ENCODE assay signal across 8 cellular contexts in the genomic region with DNA sequence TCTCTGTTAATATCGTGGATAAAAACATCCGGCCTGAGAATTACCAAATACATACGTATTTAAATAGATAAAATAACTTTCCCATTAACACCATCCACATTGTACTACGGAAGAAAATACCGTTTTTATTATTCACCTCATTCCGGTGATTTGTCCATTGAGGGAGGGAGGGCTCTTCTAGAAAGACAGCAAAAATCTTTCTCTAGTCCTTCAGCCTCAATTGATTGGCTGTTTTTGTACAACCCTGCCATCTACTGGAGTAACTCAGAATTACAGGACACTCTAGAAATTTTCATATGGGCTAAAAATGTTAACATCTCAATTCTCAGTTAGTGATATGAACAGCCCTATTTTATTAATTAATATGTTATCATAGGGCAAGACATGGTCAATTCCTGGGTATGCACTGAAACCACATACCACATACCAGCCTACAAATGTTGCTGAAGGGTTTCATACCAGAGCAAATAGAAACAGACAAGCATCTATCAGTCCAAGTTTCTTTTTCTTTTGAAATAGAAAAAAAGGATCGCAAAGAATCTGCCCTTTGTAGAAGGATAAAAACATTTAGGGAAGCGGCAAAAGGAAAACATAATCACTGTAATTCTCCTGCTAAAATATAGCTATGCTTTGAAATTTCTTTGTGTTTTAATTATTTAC. TPM values are rescaled to one million over a fixed set of nuclear protein-coding genes. Genes with fewer than 3 reads are reported as not detected.
DNase-seq lines count a peak whose midpoint lies in the region; ATAC-seq, FAIRE-seq and TF ChIP-seq lines count a peak whose summit lies in the region.

No MANE protein-coding gene starts in this region.

- H3K9me3 ChIP-seq in CD4-positive, alpha-beta memory T cell (ENCODE audit: control insufficient read depth in 1 of 2, low read length in 2 of 2), result no peaks in the 10 kb centered on the region
- H3K9me3 ChIP-seq in PC-9 (ENCODE audit: insufficient read depth, low read depth) (no peaks in the 10 kb centered on the region), HepG2 (ENCODE audit: low read length) (no peaks in the 10 kb centered on the region), tibial nerve (no peaks in the 10 kb centered on the region)

- POLR2A ChIA-PET in CD4-positive, alpha-beta memory T cell (lab: Charles Lee; ENCODE audit: partially characterized antibody), result no interaction called here
- POLR2A ChIA-PET in PC-9 (lab: Charles Lee; ENCODE audit: unreplicated experiment) (no interaction called here), HepG2 (lab: Yijun Ruan, JAX) (no interaction called here)

- peak overlapping the region; percentile 49; the same call in 1 of the 2 replicates for H2AFZ ChIP-seq in PC-9
- no peak overlapping the region for H2AFZ ChIP-seq in HepG2 (ENCODE audit: low read length)

- H3K9ac ChIP-seq in HepG2 (ENCODE audit: insufficient read depth, low read depth, low read length), result no peak overlapping the region

- peak overlapping the region; percentile 66 for H3K4me2 ChIP-seq in PC-9
- no peak overlapping the region for H3K4me2 ChIP-seq in HepG2 (ENCODE audit: low read depth, low read length)

- no peaks in the 10 kb centered on the region for H3K27me3 ChIP-seq in CD4-positive, alpha-beta memory T cell (ENCODE audit: insufficient read depth, low read length)
- H3K27me3 ChIP-seq in PC-9 (ENCODE audit: insufficient read depth, low read depth) (peaks cover 22% of the 10 kb centered on the region), HepG2 (ENCODE audit: control insufficient read depth in 1 of 2, insufficient read depth in 2 of 2, low read length in 2 of 2) (peaks cover 0 to 6% of the 10 kb centered on the region in 2 experiments; a peak in 1 of 5 replicates), tibial nerve (no peaks in the 10 kb centered on the region)

- no peak for TF ChIP-seq RAD21 in HepG2 (CRISPR knock-in tag; IDR thresholded peaks at IDR 0.05)

- no peaks in the 10 kb centered on the region for H3K36me3 ChIP-seq in CD4-positive, alpha-beta memory T cell (ENCODE audit: insufficient read depth, low read length)
- no peaks in the 10 kb centered on the region for H3K36me3 ChIP-seq in PC-9 (ENCODE audit: low read depth)
- no peaks in the 10 kb centered on the region for H3K36me3 ChIP-seq in HepG2 (replicated peaks in 1 of 2; ENCODE audit: control insufficient read depth in 1 of 2, insufficient read depth in 2 of 2, low read length in 2 of 2)
- H3K36me3 ChIP-seq in tibial nerve, result no peaks in the 10 kb centered on the region

- peak overlapping the region in 1 of 7 donors; percentile 19 for H3K27ac Mint-ChIP-seq in CD4-positive, alpha-beta memory T cell
- H3K27ac Mint-ChIP-seq in chondrocyte (ENCODE audit: unreplicated experiment), result no peak overlapping the region

- no peaks in the 10 kb centered on the region for H3K9me2 ChIP-seq in PC-9 (ENCODE audit: insufficient read depth)

- in situ Hi-C loops in HepG2 (cut with HindIII; ENCODE audit: extremely low pct_ligation_motif_present, low pct_unique_long_range_greater_than_20kb), result no loop called here

- no peaks in the 10 kb centered on the region for H3F3A ChIP-seq in PC-9 (ENCODE audit: insufficient read depth, low read depth)

- intact Hi-C loops in CD4-positive, alpha-beta memory T cell (cut with micrococcal nuclease), result loop anchor here (1.0 to 10.0 kb wide), 4 partner anchors 83 to 745 kb away; no protein-coding TSS in a partner anchor
- intact Hi-C loops in PC-9 (cut with micrococcal nuclease; ENCODE audit: unreplicated experiment) (loop anchor here (1.0 to 5.0 kb wide), 6 partner anchors 55 to 744 kb away; no protein-coding TSS in a partner anchor), HepG2 (cut with micrococcal nuclease; ENCODE audit: unreplicated experiment) (no loop called here)

- no peaks in the 10 kb centered on the region for H3K36me3 Mint-ChIP-seq in CD4-positive, alpha-beta memory T cell
- no peaks in the 10 kb centered on the region for H3K36me3 Mint-ChIP-seq in chondrocyte (ENCODE audit: low read depth)

- H3K27me3 Mint-ChIP-seq in CD4-positive, alpha-beta memory T cell, result peaks cover 2 to 6% of the 10 kb centered on the region in 2 donors
- H3K27me3 Mint-ChIP-seq in chondrocyte (ENCODE audit: low read depth), result peaks cover 8% of the 10 kb centered on the region

- peaks cover 0 to 5% (median 2%) of the 10 kb centered on the region in 4 donors for H3K4me1 Mint-ChIP-seq in CD4-positive, alpha-beta memory T cell
- peaks cover 11% of the 10 kb centered on the region for H3K4me1 Mint-ChIP-seq in chondrocyte (ENCODE audit: low read depth)

- ATAC-seq in GM18519 (IDR thresholded peaks at IDR 0.05; ENCODE audit: low FRiP score, unreplicated experiment), result peak; percentile 65
- ATAC-seq in HepG2, result peak; percentile 48
- no peak for ATAC-seq in GM21367 (IDR thresholded peaks at IDR 0.05; ENCODE audit: unreplicated experiment)

- H3K79me2 ChIP-seq in PC-9 (ENCODE audit: low read depth) (no peaks in the 10 kb centered on the region), HepG2 (ENCODE audit: insufficient read depth, low read length) (no peaks in the 10 kb centered on the region)

- 22% methylated on average over 8 of the region's 8 CpGs for WGBS in HepG2 (ENCODE audit: low lambda C conversion rate)
- WGBS in tibial nerve, 2 donors, result 12 to 15% methylated on average over 8 of the region's 8 CpGs

- peak; percentile 100 for TF ChIP-seq CTCF in PC-9 (conservative IDR thresholded peaks at IDR 0.05)
- peak; percentile 93 for TF ChIP-seq CTCF in chondrocyte (IDR thresholded peaks at IDR 0.05)
- peak; percentile 66 for TF ChIP-seq CTCF in HepG2 (CRISPR knock-in tag; IDR thresholded peaks at IDR 0.05)
- peak; percentile 67 to 87 (median 71) for TF ChIP-seq CTCF in tibial nerve (IDR thresholded peaks at IDR 0.05)

- no peaks in the 10 kb centered on the region for H4K20me1 ChIP-seq in PC-9 (ENCODE audit: insufficient read depth)
- no peaks in the 10 kb centered on the region for H4K20me1 ChIP-seq in HepG2 (ENCODE audit: insufficient read depth, low read length)

- H3K27ac ChIP-seq in CD4-positive, alpha-beta memory T cell (ENCODE audit: low read depth, low read length), result no peak overlapping the region
- H3K27ac ChIP-seq in PC-9 (no peak overlapping the region), HepG2 (ENCODE audit: extremely low read length, insufficient read depth, low read length) (no peak overlapping the region), tibial nerve (no peak overlapping the region)

- BruUV-seq in PC-9 (replicated peaks; lab: Mats Ljungman, UMichigan) (no TSS peak), HepG2 (replicated peaks; lab: Mats Ljungman, UMichigan) (no TSS peak)

- TF ChIP-seq POLR2A in HepG2 (IDR thresholded peaks at IDR 0.05; ENCODE audit: insufficient read depth in 1 of 2, low read depth in 2 of 2, low read length in 2 of 2) (no peak), tibial nerve (IDR thresholded peaks at IDR 0.05) (no peak)

- no peak overlapping the region for H3K4me3 ChIP-seq in CD4-positive, alpha-beta memory T cell (ENCODE audit: low read length in 2 of 2)
- H3K4me3 ChIP-seq in Jurkat, Clone E6-1 (ENCODE audit: low read length), result no peak overlapping the region
- H3K4me3 ChIP-seq in PC-9 (peak overlapping the region; percentile 16; the same call in 1 of the 2 replicates), HepG2 (replicated peaks in 1 of 3; ENCODE audit: insufficient read depth in 1 of 3, low read depth in 2 of 3, low read length in 3 of 3) (no peak overlapping the region), tibial nerve (no peak overlapping the region)

- TF ChIP-seq EP300 in HepG2 (IDR thresholded peaks at IDR 0.05; ENCODE audit: low read depth in 2 of 2, low read length in 2 of 2) (no peak), HepG2 (CRISPR knock-in tag; IDR thresholded peaks at IDR 0.05; ENCODE audit: borderline replicate concordance) (no peak), tibial nerve (IDR thresholded peaks at IDR 0.05) (no peak)

- peak; percentile 27 to 56 (median 47) for DNase-seq in CD4-positive, alpha-beta memory T cell
- DNase-seq in Jurkat, Clone E6-1 (ENCODE audit: low read depth, low spot score), result peak; percentile 29
- DNase-seq in PC-9, result peak; percentile 34 to 68
- DNase-seq in chondrocyte (ENCODE audit: low spot score), result no peak
- peak; percentile 27 for DNase-seq in HepG2 (ENCODE audit: low spot score)
- DNase-seq in tibial nerve (ENCODE audit: low spot score in 2 of 2), result peak in 1 of 2 donors; percentile 62

- peak overlapping the region in 3 of 8 donors; percentile 33 to 63 (median 60) for H3K4me3 Mint-ChIP-seq in CD4-positive, alpha-beta memory T cell
- peak overlapping the region; percentile 52 for H3K4me3 Mint-ChIP-seq in chondrocyte (ENCODE audit: unreplicated experiment)

- H3K9me3 Mint-ChIP-seq in CD4-positive, alpha-beta memory T cell, result no peaks in the 10 kb centered on the region
- no peaks in the 10 kb centered on the region for H3K9me3 Mint-ChIP-seq in chondrocyte (ENCODE audit: low read depth)

- no peaks in the 10 kb centered on the region for H3K4me1 ChIP-seq in CD4-positive, alpha-beta memory T cell (ENCODE audit: insufficient read depth, low read length)
- 0 out of 2 replicates have a peak, but pooled peaks cover 10% of the 10 kb centered on the region for H3K4me1 ChIP-seq in PC-9 (replicated peaks; ENCODE audit: insufficient read depth)
- H3K4me1 ChIP-seq in HepG2 (ENCODE audit: insufficient read depth, low read length), result no peaks in the 10 kb centered on the region
- no peaks in the 10 kb centered on the region for H3K4me1 ChIP-seq in tibial nerve

- CTCF ChIA-PET in CD4-positive, alpha-beta memory T cell (lab: Charles Lee; ENCODE audit: partially characterized antibody), result interaction anchor here (0.6 to 2.8 kb wide), 13 partner anchors 8 to 1151 kb away, joined by 3 to 8 read pairs (median 3); no protein-coding TSS in a partner anchor
- CTCF ChIA-PET in PC-9 (lab: Charles Lee) (interaction anchor here (0.5 kb wide), 1 partner anchor 190 kb away, joined by 3 read pairs; no protein-coding TSS in a partner anchor), HepG2 (lab: Yijun Ruan, JAX; ENCODE audit: low intra/inter-chr PET ratio, low total read pairs) (no interaction called here)

- FAIRE-seq in HepG2 (lab: Jason Lieb, UNC), result peak; percentile 52

RNA-seq across cellular contexts. Expression of gene CDCA7L, which starts 55.8 kb away (rescaled TPM):
- 10 to 100 TPM; 17.2 to 19.6 TPM for total RNA-seq in CD4-positive, alpha-beta memory T cell
- 10 to 100 TPM; 10.4 to 15.6 TPM for polyA plus RNA-seq in CD4-positive, alpha-beta memory T cell
- polyA plus RNA-seq in Jurkat, Clone E6-1 (2012; ENCODE audit: insufficient read depth, insufficient read length), result 231 TPM
- total RNA-seq in PC-9 (2021) (243 and 252 TPM in 2 replicates), chondrocyte (10.5 to 16.6 TPM (median 13.3 TPM) in 3 replicates), HepG2 (2016; rRNA removed; fragmentation: Illumina TruSeq; extraction: Trizol) (2.7 and 3.4 TPM in 2 replicates), tibial nerve (10 to 100 TPM in 2 of 4 donors, 1 to 10 TPM in 2; 7.4 to 16.9 (median 10.8) TPM)
- total RNA-seq in HepG2 (2016; cell fraction: cytosol; rRNA removed; fragmentation: Illumina TruSeq; extraction: Trizol; ENCODE audit: low read depth), result 1.1 TPM in 2 replicates
- total RNA-seq in HepG2 (2016; cell fraction: insoluble cytoplasmic fraction; rRNA removed; fragmentation: Illumina TruSeq; extraction: Trizol), result 2.4 and 3.7 TPM in 2 replicates
- 2.4 and 2.7 TPM in 2 replicates for total RNA-seq in HepG2 (2016; cell fraction: membrane; rRNA removed; fragmentation: Illumina TruSeq; extraction: Trizol)
- total RNA-seq in HepG2 (2016; cell fraction: nucleus; rRNA removed; fragmentation: Illumina TruSeq; extraction: Trizol), result 2.5 and 2.8 TPM in 2 replicates
- 3.7 and 4.2 TPM in 2 replicates for polyA plus RNA-seq in HepG2 (2011; rRNA removed)
- polyA plus RNA-seq in HepG2 (2011; cell fraction: cytosol; rRNA removed), result 4.0 and 4.2 TPM in 2 replicates
- polyA plus RNA-seq in HepG2 (2011; cell fraction: nucleus; rRNA removed), result 3.2 and 3.5 TPM in 2 replicates
- polyA plus RNA-seq in HepG2 (2012), result 2.1 and 4.3 TPM in 2 replicates
- polyA plus RNA-seq in HepG2 (2016; cell fraction: cytosol; fragmentation: Illumina TruSeq; extraction: Trizol; ENCODE audit: low read depth), result 0.18 and 0.43 TPM in 2 replicates
- 3.2 and 4.3 TPM in 2 replicates for polyA plus RNA-seq in HepG2 (2016; cell fraction: insoluble cytoplasmic fraction; fragmentation: Illumina TruSeq; extraction: Trizol; ENCODE audit: low read depth)
- polyA plus RNA-seq in HepG2 (2016; cell fraction: membrane; fragmentation: Illumina TruSeq; extraction: Trizol; ENCODE audit: low read depth), result 1.4 and 1.6 TPM in 2 replicates
- 3.5 and 3.7 TPM in 2 replicates for polyA plus RNA-seq in HepG2 (2016; cell fraction: nucleus; fragmentation: Illumina TruSeq; extraction: Trizol; ENCODE audit: insufficient read depth, low read depth)
- 7.5 and 120 TPM in 2 replicates for polyA minus RNA-seq in HepG2 (2011; rRNA and poly(A)+ RNA removed; ENCODE audit: low replicate concordance)
- polyA minus RNA-seq in HepG2 (2011; cell fraction: cytosol; rRNA and poly(A)+ RNA removed), result 4.8 and 6.8 TPM in 2 replicates
- 6.8 and 8.5 TPM in 2 replicates for polyA minus RNA-seq in HepG2 (2011; cell fraction: nucleus; rRNA and poly(A)+ RNA removed)

Comparison
In these comparisons a context has a peak if more than half of its experiments do, and no peak if none do; other contexts are left out.
1. RNA of gene CDCA7L, which starts 55.8 kb away (total RNA-seq): 243 to 252 TPM in PC-9; 17.2 to 19.6 TPM in CD4-positive, alpha-beta memory T cell, 10.5 to 16.6 TPM in chondrocyte, 7.4 to 16.9 TPM in tibial nerve and 1.1 to 3.7 TPM in HepG2; every median in the first group is over 10 times any median in the second.
2. Peak in every context shown above with its lines, with median percentiles within 50 percentile points of each other: CTCF ChIP-seq.